Comparison of ENCODE assay signal across 1 cellular context in the genomic region with DNA sequence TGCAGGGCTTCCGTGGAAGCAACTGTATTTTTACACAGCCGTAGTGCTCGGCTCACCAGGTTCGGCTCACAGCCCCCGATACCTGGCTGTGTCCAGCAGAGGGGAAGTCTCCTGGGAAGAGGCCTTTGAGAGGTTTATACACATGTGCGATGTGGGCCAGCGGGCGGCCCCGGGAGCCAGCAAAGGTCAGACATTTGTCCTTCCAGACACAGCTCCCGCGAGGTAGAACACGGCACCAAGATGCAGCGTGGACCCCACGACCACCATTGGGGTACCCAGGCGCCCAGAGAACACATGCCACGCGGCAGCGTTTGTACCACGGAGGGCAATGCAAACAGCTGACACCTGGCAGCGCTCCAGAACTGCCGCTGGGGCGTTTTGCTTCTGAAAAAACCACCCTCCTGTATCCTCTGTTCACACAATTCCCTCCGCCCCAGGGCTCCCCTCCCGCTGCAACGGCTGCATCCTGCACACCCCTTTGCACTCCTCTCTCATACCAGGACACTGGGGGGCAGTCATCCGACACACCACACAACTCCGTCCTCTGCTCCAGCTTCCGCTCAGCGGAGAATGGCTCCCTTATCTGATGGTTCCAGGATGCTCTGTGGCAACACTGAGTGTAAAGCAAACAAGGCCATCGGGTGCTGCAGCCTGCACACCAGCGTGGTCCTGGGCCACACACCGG.
A peak's percentile ranks its signal among the peaks of the same experiment; 100 is the strongest.
TF ChIP-seq lines count a peak whose summit lies in the region.

No MANE protein-coding gene starts in this region.

TF ChIP-seq in HepG2, 621 proteins besides CTCF, POLR2A, EP300 and RAD21 (continued from another document and continues in another):
- TF ChIP-seq ZKSCAN1 (IDR thresholded peaks at IDR 0.05; ENCODE audit: low read length) (no peak), ZNF609 (CRISPR knock-in tag; IDR thresholded peaks at IDR 0.05; ENCODE audit: borderline replicate concordance) (peak; percentile 94), ZNF644 (CRISPR knock-in tag; IDR thresholded peaks at IDR 0.05; ENCODE audit: low read depth) (peak; percentile 64; the same call in 1 of the 2 replicates), KAT8 (CRISPR knock-in tag; IDR thresholded peaks at IDR 0.05) (peak; percentile 82), ZNF33B (CRISPR knock-in tag; IDR thresholded peaks at IDR 0.05) (peak; percentile 15; the same call in 1 of the 2 replicates), NKX3-1 (CRISPR knock-in tag; IDR thresholded peaks at IDR 0.05) (no peak), ZBTB3 (CRISPR knock-in tag; IDR thresholded peaks at IDR 0.05; ENCODE audit: borderline replicate concordance, low read depth) (0 out of 2 replicates have a peak, but pooled peaks have one; percentile 49), ZNF703 (CRISPR knock-in tag; IDR thresholded peaks at IDR 0.05; ENCODE audit: borderline replicate concordance) (no peak), NFYB (CRISPR knock-in tag; IDR thresholded peaks at IDR 0.05) (no peak; the same call in 1 of the 2 replicates), ZNF362 (CRISPR knock-in tag; IDR thresholded peaks at IDR 0.05; ENCODE audit: borderline replicate concordance) (peak; percentile 78), ZNF484 (CRISPR knock-in tag; IDR thresholded peaks at IDR 0.05; ENCODE audit: borderline replicate concordance, low read depth) (no peak), TBX2 (CRISPR knock-in tag; IDR thresholded peaks at IDR 0.05; ENCODE audit: borderline replicate concordance) (peak; percentile 87), MYPOP (CRISPR knock-in tag; IDR thresholded peaks at IDR 0.05) (peak; percentile 70), ETV5 (CRISPR knock-in tag; IDR thresholded peaks at IDR 0.05; ENCODE audit: borderline replicate concordance) (peak; percentile 100), CCAR2 (optimal IDR thresholded peaks at IDR 0.05; ENCODE audit: low read depth, low read length) (peak; percentile 33), GFI1 (CRISPR knock-in tag; IDR thresholded peaks at IDR 0.05; ENCODE audit: borderline replicate concordance) (peak; percentile 100; the same call in 1 of the 2 replicates), ZNF746 (CRISPR knock-in tag; IDR thresholded peaks at IDR 0.05) (0 out of 2 replicates have a peak, but pooled peaks have one; percentile 79), KDM3A (CRISPR knock-in tag; IDR thresholded peaks at IDR 0.05; ENCODE audit: low read depth) (peak; percentile 93)
- TF ChIP-seq, protein P1, sequence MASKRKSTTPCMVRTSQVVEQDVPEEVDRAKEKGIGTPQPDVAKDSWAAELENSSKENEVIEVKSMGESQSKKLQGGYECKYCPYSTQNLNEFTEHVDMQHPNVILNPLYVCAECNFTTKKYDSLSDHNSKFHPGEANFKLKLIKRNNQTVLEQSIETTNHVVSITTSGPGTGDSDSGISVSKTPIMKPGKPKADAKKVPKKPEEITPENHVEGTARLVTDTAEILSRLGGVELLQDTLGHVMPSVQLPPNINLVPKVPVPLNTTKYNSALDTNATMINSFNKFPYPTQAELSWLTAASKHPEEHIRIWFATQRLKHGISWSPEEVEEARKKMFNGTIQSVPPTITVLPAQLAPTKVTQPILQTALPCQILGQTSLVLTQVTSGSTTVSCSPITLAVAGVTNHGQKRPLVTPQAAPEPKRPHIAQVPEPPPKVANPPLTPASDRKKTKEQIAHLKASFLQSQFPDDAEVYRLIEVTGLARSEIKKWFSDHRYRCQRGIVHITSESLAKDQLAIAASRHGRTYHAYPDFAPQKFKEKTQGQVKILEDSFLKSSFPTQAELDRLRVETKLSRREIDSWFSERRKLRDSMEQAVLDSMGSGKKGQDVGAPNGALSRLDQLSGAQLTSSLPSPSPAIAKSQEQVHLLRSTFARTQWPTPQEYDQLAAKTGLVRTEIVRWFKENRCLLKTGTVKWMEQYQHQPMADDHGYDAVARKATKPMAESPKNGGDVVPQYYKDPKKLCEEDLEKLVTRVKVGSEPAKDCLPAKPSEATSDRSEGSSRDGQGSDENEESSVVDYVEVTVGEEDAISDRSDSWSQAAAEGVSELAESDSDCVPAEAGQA (IDR thresholded peaks at IDR 0.05; ENCODE audit: low read depth), result peak; percentile 53; the same call in 1 of the 2 replicates
- TF ChIP-seq, protein P1 (CRISPR knock-in tag; IDR thresholded peaks at IDR 0.05; ENCODE audit: borderline replicate concordance), result no peak
- TF ChIP-seq, protein P2, sequence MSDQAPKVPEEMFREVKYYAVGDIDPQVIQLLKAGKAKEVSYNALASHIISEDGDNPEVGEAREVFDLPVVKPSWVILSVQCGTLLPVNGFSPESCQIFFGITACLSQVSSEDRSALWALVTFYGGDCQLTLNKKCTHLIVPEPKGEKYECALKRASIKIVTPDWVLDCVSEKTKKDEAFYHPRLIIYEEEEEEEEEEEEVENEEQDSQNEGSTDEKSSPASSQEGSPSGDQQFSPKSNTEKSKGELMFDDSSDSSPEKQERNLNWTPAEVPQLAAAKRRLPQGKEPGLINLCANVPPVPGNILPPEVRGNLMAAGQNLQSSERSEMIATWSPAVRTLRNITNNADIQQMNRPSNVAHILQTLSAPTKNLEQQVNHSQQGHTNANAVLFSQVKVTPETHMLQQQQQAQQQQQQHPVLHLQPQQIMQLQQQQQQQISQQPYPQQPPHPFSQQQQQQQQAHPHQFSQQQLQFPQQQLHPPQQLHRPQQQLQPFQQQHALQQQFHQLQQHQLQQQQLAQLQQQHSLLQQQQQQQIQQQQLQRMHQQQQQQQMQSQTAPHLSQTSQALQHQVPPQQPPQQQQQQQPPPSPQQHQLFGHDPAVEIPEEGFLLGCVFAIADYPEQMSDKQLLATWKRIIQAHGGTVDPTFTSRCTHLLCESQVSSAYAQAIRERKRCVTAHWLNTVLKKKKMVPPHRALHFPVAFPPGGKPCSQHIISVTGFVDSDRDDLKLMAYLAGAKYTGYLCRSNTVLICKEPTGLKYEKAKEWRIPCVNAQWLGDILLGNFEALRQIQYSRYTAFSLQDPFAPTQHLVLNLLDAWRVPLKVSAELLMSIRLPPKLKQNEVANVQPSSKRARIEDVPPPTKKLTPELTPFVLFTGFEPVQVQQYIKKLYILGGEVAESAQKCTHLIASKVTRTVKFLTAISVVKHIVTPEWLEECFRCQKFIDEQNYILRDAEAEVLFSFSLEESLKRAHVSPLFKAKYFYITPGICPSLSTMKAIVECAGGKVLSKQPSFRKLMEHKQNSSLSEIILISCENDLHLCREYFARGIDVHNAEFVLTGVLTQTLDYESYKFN (CRISPR knock-in tag; conservative IDR thresholded peaks at IDR 0.05), result peak; percentile 79
- TF ChIP-seq, protein P3, sequence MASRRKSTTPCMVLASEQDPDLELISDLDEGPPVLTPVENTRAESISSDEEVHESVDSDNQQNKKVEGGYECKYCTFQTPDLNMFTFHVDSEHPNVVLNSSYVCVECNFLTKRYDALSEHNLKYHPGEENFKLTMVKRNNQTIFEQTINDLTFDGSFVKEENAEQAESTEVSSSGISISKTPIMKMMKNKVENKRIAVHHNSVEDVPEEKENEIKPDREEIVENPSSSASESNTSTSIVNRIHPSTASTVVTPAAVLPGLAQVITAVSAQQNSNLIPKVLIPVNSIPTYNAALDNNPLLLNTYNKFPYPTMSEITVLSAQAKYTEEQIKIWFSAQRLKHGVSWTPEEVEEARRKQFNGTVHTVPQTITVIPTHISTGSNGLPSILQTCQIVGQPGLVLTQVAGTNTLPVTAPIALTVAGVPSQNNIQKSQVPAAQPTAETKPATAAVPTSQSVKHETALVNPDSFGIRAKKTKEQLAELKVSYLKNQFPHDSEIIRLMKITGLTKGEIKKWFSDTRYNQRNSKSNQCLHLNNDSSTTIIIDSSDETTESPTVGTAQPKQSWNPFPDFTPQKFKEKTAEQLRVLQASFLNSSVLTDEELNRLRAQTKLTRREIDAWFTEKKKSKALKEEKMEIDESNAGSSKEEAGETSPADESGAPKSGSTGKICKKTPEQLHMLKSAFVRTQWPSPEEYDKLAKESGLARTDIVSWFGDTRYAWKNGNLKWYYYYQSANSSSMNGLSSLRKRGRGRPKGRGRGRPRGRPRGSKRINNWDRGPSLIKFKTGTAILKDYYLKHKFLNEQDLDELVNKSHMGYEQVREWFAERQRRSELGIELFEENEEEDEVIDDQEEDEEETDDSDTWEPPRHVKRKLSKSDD (CRISPR knock-in tag; IDR thresholded peaks at IDR 0.05; ENCODE audit: low read depth), result peak; percentile 76; the same call in 1 of the 2 replicates
- TF ChIP-seq, protein P4, sequence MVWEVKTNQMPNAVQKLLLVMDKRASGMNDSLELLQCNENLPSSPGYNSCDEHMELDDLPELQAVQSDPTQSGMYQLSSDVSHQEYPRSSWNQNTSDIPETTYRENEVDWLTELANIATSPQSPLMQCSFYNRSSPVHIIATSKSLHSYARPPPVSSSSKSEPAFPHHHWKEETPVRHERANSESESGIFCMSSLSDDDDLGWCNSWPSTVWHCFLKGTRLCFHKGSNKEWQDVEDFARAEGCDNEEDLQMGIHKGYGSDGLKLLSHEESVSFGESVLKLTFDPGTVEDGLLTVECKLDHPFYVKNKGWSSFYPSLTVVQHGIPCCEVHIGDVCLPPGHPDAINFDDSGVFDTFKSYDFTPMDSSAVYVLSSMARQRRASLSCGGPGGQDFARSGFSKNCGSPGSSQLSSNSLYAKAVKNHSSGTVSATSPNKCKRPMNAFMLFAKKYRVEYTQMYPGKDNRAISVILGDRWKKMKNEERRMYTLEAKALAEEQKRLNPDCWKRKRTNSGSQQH (CRISPR knock-in tag; IDR thresholded peaks at IDR 0.05; ENCODE audit: low read depth), result no peak
- TF ChIP-seq, protein P5, sequence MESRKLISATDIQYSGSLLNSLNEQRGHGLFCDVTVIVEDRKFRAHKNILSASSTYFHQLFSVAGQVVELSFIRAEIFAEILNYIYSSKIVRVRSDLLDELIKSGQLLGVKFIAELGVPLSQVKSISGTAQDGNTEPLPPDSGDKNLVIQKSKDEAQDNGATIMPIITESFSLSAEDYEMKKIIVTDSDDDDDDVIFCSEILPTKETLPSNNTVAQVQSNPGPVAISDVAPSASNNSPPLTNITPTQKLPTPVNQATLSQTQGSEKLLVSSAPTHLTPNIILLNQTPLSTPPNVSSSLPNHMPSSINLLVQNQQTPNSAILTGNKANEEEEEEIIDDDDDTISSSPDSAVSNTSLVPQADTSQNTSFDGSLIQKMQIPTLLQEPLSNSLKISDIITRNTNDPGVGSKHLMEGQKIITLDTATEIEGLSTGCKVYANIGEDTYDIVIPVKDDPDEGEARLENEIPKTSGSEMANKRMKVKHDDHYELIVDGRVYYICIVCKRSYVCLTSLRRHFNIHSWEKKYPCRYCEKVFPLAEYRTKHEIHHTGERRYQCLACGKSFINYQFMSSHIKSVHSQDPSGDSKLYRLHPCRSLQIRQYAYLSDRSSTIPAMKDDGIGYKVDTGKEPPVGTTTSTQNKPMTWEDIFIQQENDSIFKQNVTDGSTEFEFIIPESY (CRISPR knock-in tag; IDR thresholded peaks at IDR 0.05), result peak; percentile 87
